In the genomic region with DNA sequence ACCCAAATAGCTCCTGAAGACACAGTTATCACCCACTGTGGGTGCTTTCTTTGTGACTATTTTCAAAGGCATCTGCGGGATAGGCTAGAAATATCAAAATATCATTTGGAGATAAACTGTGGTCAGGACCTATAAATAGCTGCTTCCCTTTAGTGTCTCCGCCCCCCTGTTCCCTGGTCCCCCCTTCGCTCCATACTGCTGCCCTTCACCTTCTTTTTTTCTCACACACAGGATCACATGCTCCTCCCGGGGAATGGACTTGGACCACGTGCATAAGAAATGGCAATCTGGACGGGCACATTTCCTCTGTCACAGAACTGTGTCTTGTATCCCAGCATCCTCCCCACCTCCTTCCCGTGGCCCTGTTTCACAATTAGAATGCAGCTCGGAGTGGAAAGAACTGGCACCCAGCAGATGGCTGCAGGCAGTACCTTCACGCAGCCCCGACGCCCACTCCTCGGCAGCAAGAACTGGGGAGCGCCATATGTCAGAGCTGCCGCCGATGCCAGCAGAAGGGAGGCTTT, we compare ENCODE assay signal across 9 cellular contexts.
A peak's percentile ranks its signal among the peaks of the same experiment; 100 is the strongest.
DNase-seq lines count a peak whose midpoint lies in the region; ATAC-seq and TF ChIP-seq lines count a peak whose summit lies in the region.
"Had no signal": no experiment of that assay in that cellular context is flagged by ENCODE, and none has a peak within 500 bp of the region (broad histone marks: within the 10 kb centered on the region; RNA-seq: fewer than 3 reads in every experiment).

No MANE protein-coding gene starts in this region.

- peaks cover 9% of the 10 kb centered on the region for H3K4me1 ChIP-seq in SJCRH30

- H3K4me3 ChIP-seq in SJCRH30 (peak overlapping the region; percentile 51), foreskin fibroblast (ENCODE audit: low read depth in 1 of 2, low read length in 2 of 2) (peak overlapping the region; percentile 32 to 49)

- no peaks in the 10 kb centered on the region; the same call in 1 of the 2 replicates for H3K9me3 ChIP-seq in SJCRH30 (replicated peaks)

- H3K27ac ChIP-seq in SJCRH30, result no peak overlapping the region
- H3K27ac ChIP-seq: C4-2B had no signal

- no peak overlapping the region for H3K27ac Mint-ChIP-seq in stimulated activated effector memory CD8-positive, alpha-beta T cell treated with anti-CD3 and anti-CD28 coated beads, Interleukin-12 subunit alpha, Interleukin-12 subunit beta, amount 100 ng/mL, for 72 hours

- ATAC-seq in stimulated activated effector memory CD8-positive, alpha-beta T cell treated with anti-CD3 and anti-CD28 coated beads, Interleukin-12 subunit alpha, Interleukin-12 subunit beta, amount 100 ng/mL, for 72 hours, result peak; percentile 34
- ATAC-seq in GM19035 (IDR thresholded peaks at IDR 0.05; ENCODE audit: unreplicated experiment), result no peak

- DNase-seq in NCI-H82 (lab: John Stamatoyannopoulos, UW), result peak; percentile 50
- DNase-seq in NCI-H82 treated with DMSO at 0.1 percent for 48 hours (lab: John Stamatoyannopoulos, UW; ENCODE audit: unreplicated experiment), result no peak
- peak; percentile 28 to 49 for DNase-seq in SJCRH30
- DNase-seq in foreskin fibroblast, result peak in 1 of 2 donors; percentile 55
- DNase-seq in stimulated activated effector memory CD8-positive, alpha-beta T cell treated with anti-CD3 and anti-CD28 coated beads, Interleukin-12 subunit alpha, Interleukin-12 subunit beta, amount 100 ng/mL, for 72 hours (ENCODE audit: low spot score in 2 of 2), result no peak
- no peak for DNase-seq in activated gamma-delta T cell treated with Interleukin-2 at 50 U/mL for 16 hours
- DNase-seq in RPMI8226, result no peak

- H3K36me3 ChIP-seq in SJCRH30, result no peaks in the 10 kb centered on the region

- no peaks in the 10 kb centered on the region for H3K36me3 Mint-ChIP-seq in stimulated activated effector memory CD8-positive, alpha-beta T cell treated with anti-CD3 and anti-CD28 coated beads, Interleukin-12 subunit alpha, Interleukin-12 subunit beta, amount 100 ng/mL, for 72 hours

- H3K4me1 Mint-ChIP-seq in stimulated activated effector memory CD8-positive, alpha-beta T cell treated with anti-CD3 and anti-CD28 coated beads, Interleukin-12 subunit alpha, Interleukin-12 subunit beta, amount 100 ng/mL, for 72 hours, result peaks cover 6% of the 10 kb centered on the region

- H3K27me3 ChIP-seq in SJCRH30, result no peaks in the 10 kb centered on the region

- no peak for TF ChIP-seq CTCF in foreskin fibroblast (IDR thresholded peaks at IDR 0.05; ENCODE audit: low read depth, low read length)

- H3K4me3 Mint-ChIP-seq in stimulated activated effector memory CD8-positive, alpha-beta T cell treated with anti-CD3 and anti-CD28 coated beads, Interleukin-12 subunit alpha, Interleukin-12 subunit beta, amount 100 ng/mL, for 72 hours, result peak overlapping the region; percentile 16

- H3K9me3 Mint-ChIP-seq in stimulated activated effector memory CD8-positive, alpha-beta T cell treated with anti-CD3 and anti-CD28 coated beads, Interleukin-12 subunit alpha, Interleukin-12 subunit beta, amount 100 ng/mL, for 72 hours, result no peaks in the 10 kb centered on the region

Comparison
In these comparisons a context has a peak if more than half of its experiments do, and no peak if none do; other contexts are left out.
1. DNase-seq: peak in NCI-H82 (single experiment) and SJCRH30 (2 of 2); none in NCI-H82 treated with DMSO at 0.1 percent for 48 hours (single experiment), stimulated activated effector memory CD8-positive, alpha-beta T cell treated with anti-CD3 and anti-CD28 coated beads, Interleukin-12 subunit alpha, Interleukin-12 subunit beta, amount 100 ng/mL, for 72 hours (0 of 2), activated gamma-delta T cell treated with Interleukin-2 at 50 U/mL for 16 hours (single experiment) and RPMI8226 (single experiment).